Comparison of ENCODE assay signal across 18 cellular contexts in the genomic region with DNA sequence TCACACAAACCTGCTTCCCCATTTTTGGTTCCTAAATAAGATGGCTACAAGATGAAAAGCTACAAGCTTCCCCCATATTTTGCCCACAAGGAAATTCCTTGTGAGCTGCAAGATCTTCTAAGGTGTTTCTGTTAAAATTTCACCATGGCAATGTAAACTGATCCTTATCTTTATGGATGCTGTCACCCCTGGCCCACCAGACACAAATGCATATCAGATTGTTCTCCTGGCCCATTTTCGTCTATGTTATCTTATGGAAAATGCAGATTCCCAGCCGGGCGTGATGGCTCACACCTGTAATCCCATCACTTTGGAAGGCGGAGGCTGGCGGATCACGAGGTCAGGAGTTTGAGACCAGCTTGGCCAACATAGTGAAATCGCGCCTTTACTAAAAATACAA.
DNase-seq lines count a peak whose midpoint lies in the region; ATAC-seq, FAIRE-seq and TF ChIP-seq lines count a peak whose summit lies in the region.
"Had no signal": no experiment of that assay in that cellular context is flagged by ENCODE, and none has a peak within 500 bp of the region (broad histone marks: within the 10 kb centered on the region; RNA-seq: fewer than 3 reads in every experiment).

No MANE protein-coding gene starts in this region.

- CTCF ChIA-PET in activated naive CD4-positive, alpha-beta T cell treated with anti-CD3 and anti-CD28 coated beads for 36 hours (lab: Charles Lee) = interaction anchor here (1.0 to 1.5 kb wide), 3 partner anchors 12 to 142 kb away, joined by 3 to 5 read pairs (median 4); no protein-coding TSS in a partner anchor
- CTCF ChIA-PET in GM10248 (lab: Yijun Ruan, JAX) = no interaction called here

- ATAC-seq in upper lobe of right lung = no peak

- peaks cover 83% of the 10 kb centered on the region for H3K4me1 Mint-ChIP-seq in activated naive CD4-positive, alpha-beta T cell treated with anti-CD3 and anti-CD28 coated beads, Interleukin-2, amount 50 U/mL, for 24 hours
- peaks cover 77% of the 10 kb centered on the region for H3K4me1 Mint-ChIP-seq in activated naive CD4-positive, alpha-beta T cell treated with anti-CD3 and anti-CD28 coated beads for 36 hours (ENCODE audit: low read depth)

- H3K27ac ChIP-seq in upper lobe of right lung = no peak overlapping the region
- H3K27ac ChIP-seq: BLaER1, GM23248 had no signal

- peaks cover 14% of the 10 kb centered on the region for H3K4me1 ChIP-seq in upper lobe of right lung

- DNase-seq in activated naive CD4-positive, alpha-beta T cell treated with anti-CD3 and anti-CD28 coated beads for 36 hours = no peak
- DNase-seq in RCC 7860 (ENCODE audit: low spot score) = peak; percentile 14
- peak; percentile 50 for DNase-seq in left kidney (ENCODE audit: low read depth, low spot score)
- peak; percentile 17 for DNase-seq in upper lobe of right lung
- DNase-seq in HTR-8/SVneo (ENCODE audit: insufficient read length, low spot score) = no peak
- DNase-seq in GM10248 (ENCODE audit: extremely low spot score) = no peak
- no peak for DNase-seq in pons (ENCODE audit: low spot score)
- DNase-seq: DMS79, GM23248, KBM-7, NCI-H1092 treated with DMSO at 0.1 percent for 48 hours, NCI-H446, NCI-H69, SHP77, SK-N-SH had no signal

- peak overlapping the region; percentile 5 for H3K27ac Mint-ChIP-seq in activated naive CD4-positive, alpha-beta T cell treated with anti-CD3 and anti-CD28 coated beads, Interleukin-2, amount 50 U/mL, for 24 hours
- no peak overlapping the region for H3K27ac Mint-ChIP-seq in activated naive CD4-positive, alpha-beta T cell treated with anti-CD3 and anti-CD28 coated beads for 36 hours

- H3K27me3 Mint-ChIP-seq in activated naive CD4-positive, alpha-beta T cell treated with anti-CD3 and anti-CD28 coated beads, Interleukin-2, amount 50 U/mL, for 24 hours = no peaks in the 10 kb centered on the region
- H3K27me3 Mint-ChIP-seq in activated naive CD4-positive, alpha-beta T cell treated with anti-CD3 and anti-CD28 coated beads for 36 hours (ENCODE audit: low read depth) = no peaks in the 10 kb centered on the region

- POLR2A ChIA-PET in GM10248 (lab: Yijun Ruan, JAX) = no interaction called here

- intact Hi-C loops in activated naive CD4-positive, alpha-beta T cell treated with anti-CD3 and anti-CD28 coated beads for 36 hours (cut with micrococcal nuclease) = loop anchor here (1.0 to 10.0 kb wide), 6 partner anchors 11 to 1115 kb away; partner anchors contain the start of genes GPBP1, MCIDAS and SLC38A9
- intact Hi-C loops in upper lobe of right lung (cut with DNase I) = no loop called here

- H3K4me3 Mint-ChIP-seq in activated naive CD4-positive, alpha-beta T cell treated with anti-CD3 and anti-CD28 coated beads, Interleukin-2, amount 50 U/mL, for 24 hours = no peak overlapping the region
- H3K4me3 Mint-ChIP-seq in activated naive CD4-positive, alpha-beta T cell treated with anti-CD3 and anti-CD28 coated beads for 36 hours = no peak overlapping the region

- peaks cover 3% of the 10 kb centered on the region for H3K36me3 Mint-ChIP-seq in activated naive CD4-positive, alpha-beta T cell treated with anti-CD3 and anti-CD28 coated beads, Interleukin-2, amount 50 U/mL, for 24 hours
- H3K36me3 Mint-ChIP-seq in activated naive CD4-positive, alpha-beta T cell treated with anti-CD3 and anti-CD28 coated beads for 36 hours (ENCODE audit: low read depth) = no peaks in the 10 kb centered on the region

- FAIRE-seq in RCC 7860 (lab: Jason Lieb, UNC) = no peak
- no peak for FAIRE-seq in HTR-8/SVneo (lab: Jason Lieb, UNC)
- FAIRE-seq: A204.1 had no signal

- H3K4me3 ChIP-seq in upper lobe of right lung = no peak overlapping the region
- H3K4me3 ChIP-seq: BLaER1, GM23248 had no signal

- H3K27me3 ChIP-seq in upper lobe of right lung = no peaks in the 10 kb centered on the region
- H3K27me3 ChIP-seq: BLaER1 had no signal

- no peaks in the 10 kb centered on the region for H3K9me3 Mint-ChIP-seq in activated naive CD4-positive, alpha-beta T cell treated with anti-CD3 and anti-CD28 coated beads, Interleukin-2, amount 50 U/mL, for 24 hours
- no peaks in the 10 kb centered on the region for H3K9me3 Mint-ChIP-seq in activated naive CD4-positive, alpha-beta T cell treated with anti-CD3 and anti-CD28 coated beads for 36 hours

- no peak for TF ChIP-seq CTCF in upper lobe of right lung (IDR thresholded peaks at IDR 0.05)
- no peak for TF ChIP-seq CTCF in GM10248 (IDR thresholded peaks at IDR 0.05; ENCODE audit: control extremely low read depth, extremely low read depth, low read depth, missing control alignments)

- no peaks in the 10 kb centered on the region for H3K36me3 ChIP-seq in upper lobe of right lung
- H3K36me3 ChIP-seq: BLaER1 had no signal

- H3K9me3 ChIP-seq in upper lobe of right lung = no peaks in the 10 kb centered on the region
- H3K9me3 ChIP-seq: BLaER1, SK-N-SH had no signal

Comparison
In these comparisons a context has a peak if more than half of its experiments do, and no peak if none do; other contexts are left out.
1. DNase-seq: peak in RCC 7860 (single experiment), left kidney (single experiment) and upper lobe of right lung (single experiment); none in activated naive CD4-positive, alpha-beta T cell treated with anti-CD3 and anti-CD28 coated beads for 36 hours (single experiment), HTR-8/SVneo (single experiment), GM10248 (single experiment) and pons (single experiment).